9 cellular contexts compared by ENCODE assay signal in genomic region chr1:200139661-200140250, GRCh38.
DNase-seq lines count a peak whose midpoint lies in the region; ATAC-seq, FAIRE-seq and TF ChIP-seq lines count a peak whose summit lies in the region.
"Had no signal": no experiment of that assay in that cellular context is flagged by ENCODE, and none has a peak within 500 bp of the region (broad histone marks: within the 10 kb centered on the region; RNA-seq: fewer than 3 reads in every experiment).

No MANE protein-coding gene starts in this region.

- CTCF ChIA-PET in GM12878 (lab: Yijun Ruan, JAX): interaction anchor here (0.6 to 4.2 kb wide), 51 partner anchors 8 to 455 kb away, joined by 3 to 39 read pairs (median 4); no protein-coding TSS in a partner anchor

- TF ChIP-seq POLR2A in GM12878 (IDR thresholded peaks at IDR 0.05; ENCODE audit: low read depth, low read length): no peak

- no peak for TF ChIP-seq EP300 in GM12878 (IDR thresholded peaks at IDR 0.05; ENCODE audit: borderline replicate concordance in 1 of 2, control insufficient read depth in 1 of 2, low read depth in 2 of 2, low read length in 2 of 2)

- H3K4me3 ChIP-seq in GM12878: no peak overlapping the region
- H3K4me3 ChIP-seq: BLaER1 had no signal

- peak; percentile 85 for FAIRE-seq in GM12878 (lab: Jason Lieb, UNC)

- no peak overlapping the region for H3K9ac ChIP-seq in GM12878 (ENCODE audit: control insufficient read depth, insufficient read depth, low read length)
- H3K9ac ChIP-seq: BLaER1 had no signal

- WGBS in GM12878 (ENCODE audit: insufficient coverage, insufficient replicate concordance, low lambda C conversion rate, missing lambda C conversion rate): 23% methylated on average over 4 of the region's 4 CpGs

- POLR2A ChIA-PET in GM12878 (lab: Charles Lee): interaction anchor here (0.6 kb wide), 1 partner anchor 24 kb away, joined by 3 read pairs; no protein-coding TSS in a partner anchor

- RAD21 ChIA-PET in GM12878 (lab: Charles Lee; ENCODE audit: unreplicated experiment): interaction anchor here (0.6 to 4.9 kb wide), 16 partner anchors 10 to 351 kb away, joined by 3 to 42 read pairs (median 3); no protein-coding TSS in a partner anchor

- no peaks in the 10 kb centered on the region for H3K4me1 ChIP-seq in GM12878 (ENCODE audit: control insufficient read depth, insufficient read depth, low read length)
- H3K4me1 ChIP-seq: BLaER1 had no signal

- peak; percentile 82 for TF ChIP-seq RAD21 in GM12878 (IDR thresholded peaks at IDR 0.05; ENCODE audit: insufficient read depth, low read depth, low read length)

- DNase-seq in NCI-H2171 treated with DMSO at 0.1 percent for 48 hours (lab: John Stamatoyannopoulos, UW) (peak; percentile 49), NCI-H2171 (lab: John Stamatoyannopoulos, UW) (no peak), GM19238 (ENCODE audit: insufficient read length, low spot score) (peak; percentile 30), NCI-H748 (lab: John Stamatoyannopoulos, UW; ENCODE audit: unreplicated experiment) (peak; percentile 63), GM12878 (ENCODE audit: low read depth, low spot score) (no peak), left lobe of liver (ENCODE audit: low spot score) (no peak)

- no peak overlapping the region for H3K4me2 ChIP-seq in GM12878 (ENCODE audit: control insufficient read depth, insufficient read depth)
- H3K4me2 ChIP-seq: BLaER1 had no signal

- SMC1A ChIA-PET in GM12878 (lab: Charles Lee; ENCODE audit: uncharacterized antibody, unreplicated experiment): interaction anchor here (0.7 to 4.8 kb wide), 38 partner anchors 10 to 352 kb away, joined by 3 to 49 read pairs (median 4); no protein-coding TSS in a partner anchor

- H4K20me1 ChIP-seq in GM12878 (ENCODE audit: control insufficient read depth, insufficient read depth): no peaks in the 10 kb centered on the region
- H4K20me1 ChIP-seq: BLaER1 had no signal

- H2AFZ ChIP-seq in GM12878 (ENCODE audit: control insufficient read depth, low read depth, low read length): no peak overlapping the region

- peak; percentile 70 to 75 (median 73) for TF ChIP-seq CTCF in GM12878 (IDR thresholded peaks at IDR 0.05 in 2 of 3, conservative IDR thresholded peaks at IDR 0.05 in 1 of 3; ENCODE audit: control insufficient read depth in 2 of 3, extremely low read depth in 1 of 3, insufficient read depth in 1 of 3, low read depth in 3 of 3, low read length in 3 of 3)

- in situ Hi-C loops in GM12878 (cut with MboI): loop anchor here (5.0 kb wide), 1 partner anchor 343 kb away; no protein-coding TSS in a partner anchor

- no peaks in the 10 kb centered on the region for H3K9me3 ChIP-seq in GM12878 (replicated peaks; ENCODE audit: control insufficient read depth, insufficient read depth, low read length)
- H3K9me3 ChIP-seq: BLaER1 had no signal

- no peaks in the 10 kb centered on the region for H3K36me3 ChIP-seq in GM12878 (ENCODE audit: control insufficient read depth in 2 of 2, insufficient read depth in 2 of 2, low read length in 1 of 2)
- H3K36me3 ChIP-seq: BLaER1 had no signal

- H3K27me3 ChIP-seq in GM12878 (replicated peaks in 1 of 2; ENCODE audit: control insufficient read depth in 2 of 2, insufficient read depth in 2 of 2, low read length in 1 of 2): no peaks in the 10 kb centered on the region
- H3K27me3 ChIP-seq: BLaER1 had no signal

- ATAC-seq in HG03342 (IDR thresholded peaks at IDR 0.05; ENCODE audit: unreplicated experiment) (peak; percentile 91), GM12878 (peak; percentile 99), left lobe of liver (peak; percentile 75), GM18519 (IDR thresholded peaks at IDR 0.05; ENCODE audit: low FRiP score, unreplicated experiment) (no peak)

- no peak overlapping the region for H3K27ac ChIP-seq in GM12878 (ENCODE audit: control insufficient read depth, insufficient read depth)
- H3K27ac ChIP-seq: BLaER1 had no signal

- intact Hi-C loops in GM12878 (cut with micrococcal nuclease; ENCODE audit: unreplicated experiment): loop anchor here (1.0 to 10.0 kb wide), 5 partner anchors 118 to 455 kb away; no protein-coding TSS in a partner anchor

- no peaks in the 10 kb centered on the region for H3K79me2 ChIP-seq in GM12878 (ENCODE audit: control insufficient read depth, insufficient read depth, low read length)

- BruUV-seq in GM12878 (replicated peaks; lab: Mats Ljungman, UMichigan): no TSS peak

TF ChIP-seq in GM12878, 131 proteins besides CTCF, POLR2A, EP300 and RAD21:
- TF ChIP-seq SMC3 (IDR thresholded peaks at IDR 0.05; ENCODE audit: borderline replicate concordance, low read length): peak; percentile 78; the same call in 1 of the 2 replicates
- peak; percentile 13; the same call in 1 of the 2 replicates for TF ChIP-seq RUNX3 (IDR thresholded peaks at IDR 0.05; ENCODE audit: low read length)
- no peak for TF ChIP-seq PBX3 (IDR thresholded peaks at IDR 0.05; ENCODE audit: insufficient replicate concordance, low read depth, low read length)
- TF ChIP-seq YY1 (IDR thresholded peaks at IDR 0.05; ENCODE audit: low read depth, low read length): peak; percentile 55; the same call in 1 of the 2 replicates

Comparison
In these comparisons a context has a peak if more than half of its experiments do, and no peak if none do; other contexts are left out.
1. DNase-seq: peak in NCI-H2171 treated with DMSO at 0.1 percent for 48 hours (single experiment), GM19238 (single experiment) and NCI-H748 (single experiment); none in NCI-H2171 (single experiment), GM12878 (single experiment) and left lobe of liver (single experiment).